Comparison of ENCODE assay signal across 26 cellular contexts in genomic region chr9:4656621-4657020, GRCh38.
"Had no signal": no experiment of that assay in that cellular context is flagged by ENCODE, and none has a peak within 500 bp of the region (broad histone marks: within the 10 kb centered on the region; RNA-seq: fewer than 3 reads in every experiment).

No MANE protein-coding gene starts in this region.

- H3K36me3 ChIP-seq: left ventricle myocardium inferior, ovary, prostate gland, thyroid gland, transverse colon, vagina had no signal

- ATAC-seq: mucosa of descending colon; naive thymus-derived CD4-positive, alpha-beta T cell; natural killer cell treated with Interleukin-12 subunit alpha and Interleukin-12 subunit beta and Interleukin-15 and Interleukin-18, amount 100 ng/mL, for 72 hours; right cardiac atrium; sciatic nerve; stimulated activated naive B cell treated with anti-CD40 and anti-IgM and Interleukin-4, amounts not matched to agents 10 μg/mL and 1 μg/mL and 100 μg/mL, for 72 hours; stimulated activated naive CD8-positive, alpha-beta T cell treated with anti-CD3 and anti-CD28 coated beads, Interleukin-15, Interleukin-2, amounts not matched to agents 100 U/mL and 50 U/mL, for 24 hours had no signal

- H3K4me1 ChIP-seq: prostate gland, testis had no signal

- H3K36me3 Mint-ChIP-seq: memory B cell; stimulated activated naive B cell treated with anti-CD40 and anti-IgM and Interleukin-4, amounts not matched to agents 10 μg/mL and 1 μg/mL and 100 μg/mL, for 72 hours had no signal

- H3K27me3 ChIP-seq: ovary, stomach, testis, thyroid gland, transverse colon, upper lobe of left lung, vagina had no signal

- H3K9me3 Mint-ChIP-seq: memory B cell; natural killer cell treated with Interleukin-12 subunit alpha and Interleukin-12 subunit beta and Interleukin-15 and Interleukin-18, amount 100 ng/mL, for 72 hours; stimulated activated naive B cell treated with anti-CD40 and anti-IgM and Interleukin-4, amounts not matched to agents 10 μg/mL and 1 μg/mL and 100 μg/mL, for 72 hours had no signal

- H3K9me3 ChIP-seq: left ventricle myocardium inferior, mucosa of descending colon, ovary, prostate gland, stomach, testis, thyroid gland, transverse colon, upper lobe of left lung, vagina had no signal

- H3K27me3 Mint-ChIP-seq: memory B cell; natural killer cell treated with Interleukin-12 subunit alpha and Interleukin-12 subunit beta and Interleukin-15 and Interleukin-18, amount 100 ng/mL, for 72 hours had no signal

- H3K27ac ChIP-seq: left ventricle myocardium inferior, ovary, prostate gland, skin epidermis, testis, transverse colon, vagina had no signal

- H3K4me3 Mint-ChIP-seq: memory B cell; naive thymus-derived CD4-positive, alpha-beta T cell; natural killer cell treated with Interleukin-12 subunit alpha and Interleukin-12 subunit beta and Interleukin-15 and Interleukin-18, amount 100 ng/mL, for 72 hours; stimulated activated naive B cell treated with anti-CD40 and anti-IgM and Interleukin-4, amounts not matched to agents 10 μg/mL and 1 μg/mL and 100 μg/mL, for 72 hours had no signal

- H3K27ac Mint-ChIP-seq: memory B cell; naive thymus-derived CD4-positive, alpha-beta T cell; stimulated activated naive B cell treated with anti-CD40 and anti-IgM and Interleukin-4, amounts not matched to agents 10 μg/mL and 1 μg/mL and 100 μg/mL, for 72 hours had no signal

- DNase-seq: islet precursor cell; left ventricle myocardium inferior; midbrain; mucosa of descending colon; naive thymus-derived CD4-positive, alpha-beta T cell; ovary; retina; right cardiac atrium; stimulated activated CD4-positive, alpha-beta T cell treated with anti-CD3 and anti-CD28 coated beads, Interleukin-12 subunit alpha, Interleukin-12 subunit beta, amount 100 ng/mL, for 4 hours; stimulated activated CD4-positive, alpha-beta T cell treated with anti-CD3 and anti-CD28 coated beads, Interleukin-15, amount 100 ng/mL, for 24 hours; stimulated activated CD4-positive, alpha-beta T cell treated with anti-CD3 and anti-CD28 coated beads, Interleukin-2, amount 100 ng/mL, for 24 hours; stimulated activated CD4-positive, alpha-beta T cell treated with anti-CD3 and anti-CD28 coated beads, Interleukin-4, amount 100 ng/mL, for 1 hour; stimulated activated naive B cell treated with anti-CD40 and anti-IgM and Interleukin-4, amounts not matched to agents 10 μg/mL and 1 μg/mL and 100 μg/mL, for 72 hours; stimulated activated naive CD8-positive, alpha-beta T cell treated with anti-CD3 and anti-CD28 coated beads, Interleukin-15, Interleukin-2, amounts not matched to agents 100 U/mL and 50 U/mL, for 24 hours; stomach; testis; thyroid gland; transverse colon; upper lobe of left lung had no signal

- H3K4me3 ChIP-seq: left ventricle myocardium inferior, lung, mucosa of descending colon, ovary, prostate gland, skin epidermis, stomach, testis, thyroid gland, transverse colon, upper lobe of left lung, vagina had no signal
